8 cellular contexts compared by ENCODE assay signal in the genomic region with DNA sequence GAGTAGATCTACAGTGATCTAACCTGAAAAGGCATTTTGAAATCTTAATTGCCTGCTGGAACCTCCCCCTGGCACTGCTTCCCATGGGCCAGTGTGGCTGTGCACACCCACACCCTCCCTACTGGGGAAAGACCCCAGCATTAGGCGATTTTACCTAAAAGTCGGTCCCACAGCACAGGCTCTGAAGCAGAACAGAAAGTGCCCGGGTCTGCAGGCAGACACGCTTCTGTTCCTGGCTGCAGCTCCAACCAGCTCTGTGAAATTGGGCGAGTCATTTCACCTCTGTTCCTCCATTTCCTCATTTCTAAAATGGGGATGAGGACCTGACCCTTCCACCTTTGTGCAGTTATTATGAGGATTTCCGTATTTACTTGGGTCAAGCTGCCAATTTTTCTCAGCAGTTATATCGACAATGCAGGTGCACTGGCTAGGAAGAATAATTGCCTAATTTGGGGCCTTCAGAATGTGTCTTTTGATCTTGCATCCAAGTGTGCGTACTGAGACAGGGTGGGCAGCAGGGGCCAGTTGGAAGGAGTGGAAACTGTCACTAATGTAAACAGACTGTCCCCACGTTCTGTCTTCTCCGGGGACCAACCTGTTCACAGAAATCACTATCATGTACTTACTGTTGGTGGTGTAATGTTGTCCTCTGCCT. TPM values are rescaled to one million over a fixed set of nuclear protein-coding genes. Genes with fewer than 3 reads are reported as not detected.
DNase-seq lines count a peak whose midpoint lies in the region; ATAC-seq and TF ChIP-seq lines count a peak whose summit lies in the region.

No MANE protein-coding gene starts in this region.

- H3K4me1 ChIP-seq in testis = peaks cover 78% of the 10 kb centered on the region

- H3K4me3 ChIP-seq in testis = no peak overlapping the region

- intact Hi-C loops in testis (cut with DNase I; ENCODE audit: low total_unique reads) = loop anchor here (5.0 kb wide), 1 partner anchor 354 kb away; no protein-coding TSS in a partner anchor

- WGBS in testis, 2 donors = 44 to 50% methylated on average over 10 of the region's 10 CpGs

- ATAC-seq in GM18498 (IDR thresholded peaks at IDR 0.05; ENCODE audit: unreplicated experiment) = peak; percentile 36
- ATAC-seq in HG03095 (IDR thresholded peaks at IDR 0.05; ENCODE audit: unreplicated experiment) = peak; percentile 46
- no peak for ATAC-seq in central memory CD8-positive, alpha-beta T cell (replicated peaks; ENCODE audit: extremely low read depth, poor library complexity, severe bottlenecking)
- no peak for ATAC-seq in GM18520 (IDR thresholded peaks at IDR 0.05; ENCODE audit: unreplicated experiment)

- H3K4me3 Mint-ChIP-seq in central memory CD8-positive, alpha-beta T cell = peak overlapping the region; percentile 65
- no peak overlapping the region for H3K4me3 Mint-ChIP-seq in osteocyte (ENCODE audit: unreplicated experiment)

- H3K9me3 Mint-ChIP-seq in central memory CD8-positive, alpha-beta T cell = no peaks in the 10 kb centered on the region
- no peaks in the 10 kb centered on the region for H3K9me3 Mint-ChIP-seq in osteocyte (ENCODE audit: unreplicated experiment)

- TF ChIP-seq CTCF in osteocyte (IDR thresholded peaks at IDR 0.05) (no peak), testis (IDR thresholded peaks at IDR 0.05) (no peak)

- no peaks in the 10 kb centered on the region for H3K27me3 ChIP-seq in testis

- peak overlapping the region; percentile 95 for H3K27ac Mint-ChIP-seq in central memory CD8-positive, alpha-beta T cell (ENCODE audit: low read depth)
- peak overlapping the region; percentile 38 for H3K27ac Mint-ChIP-seq in osteocyte (ENCODE audit: unreplicated experiment)

- peaks cover 29% of the 10 kb centered on the region for H3K36me3 Mint-ChIP-seq in central memory CD8-positive, alpha-beta T cell (ENCODE audit: insufficient read depth)
- H3K36me3 Mint-ChIP-seq in osteocyte (ENCODE audit: unreplicated experiment) = no peaks in the 10 kb centered on the region

- no peaks in the 10 kb centered on the region for H3K36me3 ChIP-seq in testis (ENCODE audit: low read depth, missing control alignments)

- no peak for DNase-seq in central memory CD8-positive, alpha-beta T cell (ENCODE audit: low spot score in 2 of 2)
- DNase-seq in osteocyte (ENCODE audit: extremely low spot score, unreplicated experiment) = no peak
- DNase-seq in testis = no peak
- no peak for DNase-seq in COLO668 (lab: John Stamatoyannopoulos, UW; ENCODE audit: unreplicated experiment)
- no peak for DNase-seq in activated CD8-positive, alpha-beta memory T cell treated with anti-CD3 and anti-CD28 coated beads for 24 hours

- H3K27me3 Mint-ChIP-seq in central memory CD8-positive, alpha-beta T cell = no peaks in the 10 kb centered on the region
- no peaks in the 10 kb centered on the region for H3K27me3 Mint-ChIP-seq in osteocyte (ENCODE audit: unreplicated experiment)

- TF ChIP-seq POLR2A in testis (IDR thresholded peaks at IDR 0.05) = no peak

- H3K9me3 ChIP-seq in testis = no peaks in the 10 kb centered on the region

- peaks cover 84% of the 10 kb centered on the region for H3K4me1 Mint-ChIP-seq in central memory CD8-positive, alpha-beta T cell
- peaks cover 97% of the 10 kb centered on the region for H3K4me1 Mint-ChIP-seq in osteocyte (ENCODE audit: unreplicated experiment)

- H3K27ac ChIP-seq in testis = peak overlapping the region in 1 of 2 donors; percentile 99

RNA-seq across cellular contexts. Expression of a gene that starts 7.1 kb away (rescaled TPM):
- 42.4 and 43.7 TPM in 2 replicates for total RNA-seq in osteocyte
- 10 to 100 TPM; 21.2 to 24.6 TPM for total RNA-seq in testis
- polyA plus RNA-seq in testis (ENCODE audit: insufficient read depth, low read depth, low replicate concordance) = 16.4 TPM

Comparison
In these comparisons a context has a peak if more than half of its experiments do, and no peak if none do; other contexts are left out.
1. ATAC-seq: peak in GM18498 (single experiment) and HG03095 (single experiment); none in central memory CD8-positive, alpha-beta T cell (single experiment) and GM18520 (single experiment).